ENCODE assay signal across 32 cellular contexts in genomic region chr1:247747616-247748015, GRCh38. TPM values are rescaled to one million over a fixed set of nuclear protein-coding genes. Genes with fewer than 3 reads are reported as not detected.
DNase-seq lines count a peak whose midpoint lies in the region; ATAC-seq and TF ChIP-seq lines count a peak whose summit lies in the region.
"Had no signal": no experiment of that assay in that cellular context is flagged by ENCODE, and none has a peak within 500 bp of the region (broad histone marks: within the 10 kb centered on the region; RNA-seq: fewer than 3 reads in every experiment).

No MANE protein-coding gene starts in this region.

- H3K27me3 ChIP-seq in MG63, result no peaks in the 10 kb centered on the region
- H3K27me3 ChIP-seq: BLaER1, brain microvascular endothelial cell, neural progenitor cell, uterus had no signal

- in situ Hi-C loops in astrocyte of the cerebellum (cut with HindIII; ENCODE audit: low sequenced_read_pairs), result no loop called here

- no peaks in the 10 kb centered on the region for H3K36me3 ChIP-seq in MG63
- H3K36me3 ChIP-seq: BLaER1, brain microvascular endothelial cell, neural progenitor cell, thoracic aorta, uterus had no signal

- peak overlapping the region; percentile 63 for H3K27ac Mint-ChIP-seq in osteocyte (ENCODE audit: unreplicated experiment)
- no peak overlapping the region for H3K27ac Mint-ChIP-seq in activated naive CD4-positive, alpha-beta T cell treated with anti-CD3 and anti-CD28 coated beads for 36 hours
- H3K27ac Mint-ChIP-seq: activated B cell treated with CpG ODN at 0.5 μM for 24 hours; activated CD8-positive, alpha-beta memory T cell treated with anti-CD3 and anti-CD28 coated beads, Interleukin-2, amount 10 ng/mL, durations not matched to agents 7 days and 5 days; neural progenitor cell; stimulated activated naive CD8-positive, alpha-beta T cell treated with anti-CD3 and anti-CD28 coated beads, Interleukin-15, amount 100 ng/mL, for 72 hours; T-helper 1 cell treated with Interleukin-12 subunit alpha and Interleukin-12 subunit beta and Interleukin-4 antibody, amounts not matched to agents 30 μg/mL and 1 μg/mL, for 36 hours had no signal

- no peak overlapping the region for H3K4me3 Mint-ChIP-seq in osteocyte (ENCODE audit: unreplicated experiment)
- H3K4me3 Mint-ChIP-seq in activated naive CD4-positive, alpha-beta T cell treated with anti-CD3 and anti-CD28 coated beads for 36 hours, result no peak overlapping the region
- H3K4me3 Mint-ChIP-seq: activated B cell treated with CpG ODN at 0.5 μM for 24 hours; activated CD8-positive, alpha-beta memory T cell treated with anti-CD3 and anti-CD28 coated beads, Interleukin-2, amount 10 ng/mL, durations not matched to agents 7 days and 5 days; activated T-cell treated with anti-CD3 and anti-CD28 coated beads, Interleukin-2, amount 50 U/mL, for 4 hours; neural progenitor cell; stimulated activated naive CD8-positive, alpha-beta T cell treated with anti-CD3 and anti-CD28 coated beads, Interleukin-15, amount 100 ng/mL, for 72 hours; T-helper 1 cell treated with Interleukin-12 subunit alpha and Interleukin-12 subunit beta and Interleukin-4 antibody, amounts not matched to agents 30 μg/mL and 1 μg/mL, for 36 hours had no signal

- no peak for TF ChIP-seq CTCF in astrocyte of the cerebellum (IDR thresholded peaks at IDR 0.05; ENCODE audit: low read depth, low read length, missing control alignments)
- no peak for TF ChIP-seq CTCF in osteocyte (IDR thresholded peaks at IDR 0.05)

- H3K36me3 Mint-ChIP-seq in osteocyte (ENCODE audit: unreplicated experiment), result no peaks in the 10 kb centered on the region
- no peaks in the 10 kb centered on the region for H3K36me3 Mint-ChIP-seq in activated naive CD4-positive, alpha-beta T cell treated with anti-CD3 and anti-CD28 coated beads for 36 hours (ENCODE audit: low read depth)
- H3K36me3 Mint-ChIP-seq: activated CD8-positive, alpha-beta memory T cell treated with anti-CD3 and anti-CD28 coated beads, Interleukin-2, amount 10 ng/mL, durations not matched to agents 7 days and 5 days; neural progenitor cell had no signal

- DNase-seq in EH (ENCODE audit: low read depth) (peak; percentile 3), MG63 (peak; percentile 8), astrocyte of the cerebellum (ENCODE audit: low read depth) (peak; percentile 50), osteocyte (ENCODE audit: extremely low spot score, unreplicated experiment) (no peak), 8988T (no peak)
- no peak for DNase-seq in activated CD4-positive, alpha-beta T cell treated with anti-CD3 and anti-CD28 coated beads, Interleukin-2, amount 50 U/mL, for 4 hours
- DNase-seq in activated naive CD4-positive, alpha-beta T cell treated with anti-CD3 and anti-CD28 coated beads for 36 hours, result no peak
- DNase-seq: ACHN; activated B cell treated with CpG ODN at 0.5 μM for 24 hours; activated CD8-positive, alpha-beta memory T cell treated with anti-CD3 and anti-CD28 coated beads, Interleukin-2, amount 10 ng/mL, durations not matched to agents 7 days and 5 days; activated T-cell treated with anti-CD3 and anti-CD28 coated beads, Interleukin-2, amount 50 U/mL, for 4 hours; brain microvascular endothelial cell; GDM1; left ventricle myocardium superior; NCI-H2107; NCI-H446; NCI-H82; stimulated activated CD4-positive, alpha-beta T cell treated with anti-CD3 and anti-CD28 coated beads, Interleukin-2, amount 100 ng/mL, for 48 hours; stimulated activated naive CD8-positive, alpha-beta T cell treated with anti-CD3 and anti-CD28 coated beads, Interleukin-15, amount 100 ng/mL, for 72 hours; uterus had no signal

- no peak for ATAC-seq in HG03108 (IDR thresholded peaks at IDR 0.05; ENCODE audit: unreplicated experiment)
- ATAC-seq: activated CD8-positive, alpha-beta memory T cell treated with anti-CD3 and anti-CD28 coated beads, Interleukin-2, amount 10 ng/mL, durations not matched to agents 7 days and 5 days; activated T-cell treated with anti-CD3 and anti-CD28 coated beads, Interleukin-2, amount 50 U/mL, for 4 hours; HCT116; left ventricle myocardium superior; right cardiac atrium; stimulated activated naive CD8-positive, alpha-beta T cell treated with anti-CD3 and anti-CD28 coated beads, Interleukin-15, amount 100 ng/mL, for 72 hours had no signal

- intact Hi-C loops in activated naive CD4-positive, alpha-beta T cell treated with anti-CD3 and anti-CD28 coated beads for 36 hours (cut with micrococcal nuclease), result no loop called here

- no peaks in the 10 kb centered on the region for H3K27me3 Mint-ChIP-seq in osteocyte (ENCODE audit: unreplicated experiment)
- H3K27me3 Mint-ChIP-seq in activated naive CD4-positive, alpha-beta T cell treated with anti-CD3 and anti-CD28 coated beads for 36 hours (ENCODE audit: low read depth), result peaks cover 2% of the 10 kb centered on the region
- H3K27me3 Mint-ChIP-seq: activated B cell treated with CpG ODN at 0.5 μM for 24 hours; activated CD8-positive, alpha-beta memory T cell treated with anti-CD3 and anti-CD28 coated beads, Interleukin-2, amount 10 ng/mL, durations not matched to agents 7 days and 5 days; stimulated activated naive CD8-positive, alpha-beta T cell treated with anti-CD3 and anti-CD28 coated beads, Interleukin-15, amount 100 ng/mL, for 72 hours had no signal

- CTCF ChIA-PET in activated naive CD4-positive, alpha-beta T cell treated with anti-CD3 and anti-CD28 coated beads for 36 hours (lab: Charles Lee), result no interaction called here

- H3K4me1 Mint-ChIP-seq in osteocyte (ENCODE audit: unreplicated experiment), result peaks cover 5% of the 10 kb centered on the region
- H3K4me1 Mint-ChIP-seq in activated naive CD4-positive, alpha-beta T cell treated with anti-CD3 and anti-CD28 coated beads for 36 hours (ENCODE audit: low read depth), result no peaks in the 10 kb centered on the region
- H3K4me1 Mint-ChIP-seq: activated B cell treated with CpG ODN at 0.5 μM for 24 hours; activated CD8-positive, alpha-beta memory T cell treated with anti-CD3 and anti-CD28 coated beads, Interleukin-2, amount 10 ng/mL, durations not matched to agents 7 days and 5 days; neural progenitor cell; stimulated activated naive CD8-positive, alpha-beta T cell treated with anti-CD3 and anti-CD28 coated beads, Interleukin-15, amount 100 ng/mL, for 72 hours had no signal

- H3K4me3 ChIP-seq in MG63 (no peak overlapping the region), astrocyte of the cerebellum (ENCODE audit: low read depth, low read length) (no peak overlapping the region)
- H3K4me3 ChIP-seq: BLaER1, neural progenitor cell, SK-N-MC, thoracic aorta, uterus had no signal

- H3K9me3 Mint-ChIP-seq in osteocyte (ENCODE audit: unreplicated experiment), result peaks cover 35% of the 10 kb centered on the region
- H3K9me3 Mint-ChIP-seq in activated naive CD4-positive, alpha-beta T cell treated with anti-CD3 and anti-CD28 coated beads for 36 hours, result peaks cover 6% of the 10 kb centered on the region

- 0 out of 2 replicates have a peak, but pooled peaks cover 3% of the 10 kb centered on the region for H3K9me3 ChIP-seq in MG63
- H3K9me3 ChIP-seq: uterus had no signal

RNA-seq across cellular contexts. Expression of gene OR14A2, which starts 0.3 kb away (rescaled TPM):
- total RNA-seq in MG63 (2014; rRNA removed; shearing (Covaris generic); ENCODE audit: low replicate concordance), result not detected in 2 replicates
- not detected in 2 replicates for total RNA-seq in osteocyte
- total RNA-seq in activated naive CD4-positive, alpha-beta T cell treated with anti-CD3 and anti-CD28 coated beads for 36 hours, result not detected
- total RNA-seq: activated B cell treated with CpG ODN at 0.5 μM for 24 hours; activated CD8-positive, alpha-beta memory T cell treated with anti-CD3 and anti-CD28 coated beads, Interleukin-2, amount 10 ng/mL, durations not matched to agents 7 days and 5 days; activated T-cell treated with anti-CD3 and anti-CD28 coated beads, Interleukin-2, amount 50 U/mL, for 4 hours; epithelial cell of proximal tubule; left ventricle myocardium superior; LHCN-M2; mesenteric fat pad; myocyte; right cardiac atrium; thoracic aorta; uterus had no signal

RNA-seq across cellular contexts. Expression of gene OR14K1, which starts 9.2 kb away (rescaled TPM):
- not detected in 2 replicates for total RNA-seq in MG63 (2014; rRNA removed; shearing (Covaris generic); ENCODE audit: low replicate concordance)
- not detected in 2 replicates for total RNA-seq in osteocyte
- not detected for total RNA-seq in activated naive CD4-positive, alpha-beta T cell treated with anti-CD3 and anti-CD28 coated beads for 36 hours
- total RNA-seq: activated B cell treated with CpG ODN at 0.5 μM for 24 hours; activated CD8-positive, alpha-beta memory T cell treated with anti-CD3 and anti-CD28 coated beads, Interleukin-2, amount 10 ng/mL, durations not matched to agents 7 days and 5 days; activated T-cell treated with anti-CD3 and anti-CD28 coated beads, Interleukin-2, amount 50 U/mL, for 4 hours; epithelial cell of proximal tubule; left ventricle myocardium superior; LHCN-M2; mesenteric fat pad; myocyte; right cardiac atrium; thoracic aorta; uterus had no signal

RNA-seq across cellular contexts. Expression of gene OR1C1, which starts 12.7 kb away (rescaled TPM):
- total RNA-seq in MG63 (2014; rRNA removed; shearing (Covaris generic); ENCODE audit: low replicate concordance), result not detected in 2 replicates
- not detected in 2 replicates for total RNA-seq in osteocyte
- total RNA-seq in activated naive CD4-positive, alpha-beta T cell treated with anti-CD3 and anti-CD28 coated beads for 36 hours, result not detected
- total RNA-seq: activated B cell treated with CpG ODN at 0.5 μM for 24 hours; activated CD8-positive, alpha-beta memory T cell treated with anti-CD3 and anti-CD28 coated beads, Interleukin-2, amount 10 ng/mL, durations not matched to agents 7 days and 5 days; activated T-cell treated with anti-CD3 and anti-CD28 coated beads, Interleukin-2, amount 50 U/mL, for 4 hours; epithelial cell of proximal tubule; left ventricle myocardium superior; LHCN-M2; mesenteric fat pad; myocyte; right cardiac atrium; thoracic aorta; uterus had no signal

RNA-seq across cellular contexts. Expression of gene OR6F1, which starts 31.2 kb away (rescaled TPM):
- total RNA-seq in MG63 (2014; rRNA removed; shearing (Covaris generic); ENCODE audit: low replicate concordance), result not detected in 2 replicates
- total RNA-seq in osteocyte, result not detected in 2 replicates
- total RNA-seq in activated naive CD4-positive, alpha-beta T cell treated with anti-CD3 and anti-CD28 coated beads for 36 hours, result not detected
- total RNA-seq: activated B cell treated with CpG ODN at 0.5 μM for 24 hours; activated CD8-positive, alpha-beta memory T cell treated with anti-CD3 and anti-CD28 coated beads, Interleukin-2, amount 10 ng/mL, durations not matched to agents 7 days and 5 days; activated T-cell treated with anti-CD3 and anti-CD28 coated beads, Interleukin-2, amount 50 U/mL, for 4 hours; epithelial cell of proximal tubule; left ventricle myocardium superior; LHCN-M2; mesenteric fat pad; myocyte; right cardiac atrium; thoracic aorta; uterus had no signal

Comparison
In these comparisons a context has a peak if more than half of its experiments do, and no peak if none do; other contexts are left out.
1. DNase-seq: peak in EH (single experiment), MG63 (single experiment) and astrocyte of the cerebellum (single experiment); none in osteocyte (single experiment), activated CD4-positive, alpha-beta T cell treated with anti-CD3 and anti-CD28 coated beads, Interleukin-2, amount 50 U/mL, for 4 hours (0 of 2), activated naive CD4-positive, alpha-beta T cell treated with anti-CD3 and anti-CD28 coated beads for 36 hours (single experiment) and 8988T (single experiment).